ENCODE assay signal across 1 cellular context in the genomic region with DNA sequence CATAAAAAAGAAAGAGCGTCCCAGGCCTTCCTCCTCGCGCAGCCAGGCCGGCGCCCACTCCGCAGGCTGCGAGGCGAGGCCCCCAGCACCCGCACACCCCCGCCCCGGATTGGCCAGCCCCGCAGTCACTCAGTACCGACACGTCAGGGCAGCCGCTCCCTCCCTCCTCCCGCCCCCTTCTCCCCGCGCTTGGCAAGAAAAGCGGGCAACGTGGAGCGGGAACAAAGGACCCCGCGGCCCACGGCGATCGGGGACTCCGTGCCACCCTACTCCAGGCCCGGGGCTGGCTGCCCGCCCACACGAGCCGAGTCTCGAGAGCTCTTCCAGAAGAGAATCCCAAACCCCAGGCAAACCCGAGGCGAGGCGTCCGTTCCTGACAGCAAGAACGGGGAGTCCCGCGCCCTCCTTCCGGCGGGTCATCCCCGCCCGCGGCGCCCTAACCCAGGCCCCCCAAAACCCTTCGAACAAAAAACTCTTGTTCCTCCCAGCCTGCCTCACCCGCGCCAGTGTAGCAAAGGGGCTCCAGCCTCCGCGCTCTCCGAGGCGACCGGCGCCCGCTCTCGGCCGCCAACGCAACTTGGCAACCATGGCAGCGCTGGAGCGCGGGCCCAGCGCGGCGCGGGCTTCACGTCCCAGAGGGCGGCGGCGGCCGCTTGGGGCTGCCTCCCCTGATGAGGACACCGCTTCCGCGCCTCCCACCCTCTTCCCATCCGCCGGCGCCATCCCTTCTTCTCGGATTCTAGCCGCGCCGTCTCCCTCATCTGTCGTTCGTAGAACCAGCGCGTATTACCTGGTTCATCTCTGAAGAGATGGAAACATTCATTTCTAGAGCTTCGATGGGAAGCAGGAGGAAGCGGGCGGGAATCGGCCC.
A peak's percentile ranks its signal among the peaks of the same experiment; 100 is the strongest.
TF ChIP-seq lines count a peak whose summit lies in the region.

No MANE protein-coding gene starts in this region.

TF ChIP-seq in H1, 55 proteins besides CTCF, POLR2A, EP300 and RAD21:
- TF ChIP-seq POLR2AphosphoS5 (IDR thresholded peaks at IDR 0.05; ENCODE audit: low read depth, low read length) (peak; percentile 90; the same call in 1 of the 2 replicates), SIN3A (conservative IDR thresholded peaks at IDR 0.05 in 1 of 2, IDR thresholded peaks at IDR 0.05 in 1 of 2; ENCODE audit: low read depth in 1 of 2, low read length in 2 of 2) (peak in 1 of 2 experiments; percentile 67; a peak in 3 of 4 replicates), KDM5A (IDR thresholded peaks at IDR 0.05; ENCODE audit: low read length) (0 out of 2 replicates have a peak, but pooled peaks have one; percentile 25), KDM4A (IDR thresholded peaks at IDR 0.05; ENCODE audit: low read depth, low read length, severe bottlenecking) (peak; percentile 80), NRF1 (IDR thresholded peaks at IDR 0.05; ENCODE audit: low read depth, low read length) (no peak), HDAC6 (IDR thresholded peaks at IDR 0.05; ENCODE audit: low read depth, low read length) (no peak), SP1 (IDR thresholded peaks at IDR 0.05; ENCODE audit: low read depth, low read length) (peak; percentile 62; the same call in 1 of the 2 replicates), CBX8 (IDR thresholded peaks at IDR 0.05; ENCODE audit: borderline replicate concordance, low read depth, low read length) (no peak), SP4 (IDR thresholded peaks at IDR 0.05; ENCODE audit: low read length) (0 out of 2 replicates have a peak, but pooled peaks have one; percentile 27), TAF1 (IDR thresholded peaks at IDR 0.05; ENCODE audit: low read depth, low read length) (peak; percentile 72), PHF8 (conservative IDR thresholded peaks at IDR 0.05; ENCODE audit: low read depth, low read length) (peak; percentile 34), CREB1 (IDR thresholded peaks at IDR 0.05) (peak; percentile 85), RBBP5 (IDR thresholded peaks at IDR 0.05; ENCODE audit: borderline replicate concordance, low read depth, low read length) (peak; percentile 73; the same call in 1 of the 2 replicates), EZH2 (IDR thresholded peaks at IDR 0.05; ENCODE audit: low read depth, low read length, severe bottlenecking) (no peak), NANOG (IDR thresholded peaks at IDR 0.05; ENCODE audit: insufficient read depth, low read depth, low read length, poor library complexity, severe bottlenecking) (no peak), BCL11A (IDR thresholded peaks at IDR 0.05; ENCODE audit: low read depth in 2 of 2, low read length in 2 of 2) (no peak), POU5F1 (IDR thresholded peaks at IDR 0.05; ENCODE audit: low read depth, low read length) (no peak), TAF7 (optimal IDR thresholded peaks at IDR 0.05; ENCODE audit: borderline replicate concordance, low read depth, low read length) (peak; percentile 40), SP2 (IDR thresholded peaks at IDR 0.05; ENCODE audit: low read length) (peak; percentile 44), ASH2L (IDR thresholded peaks at IDR 0.05; ENCODE audit: low read length) (peak; percentile 84)
- TF ChIP-seq, protein P1, sequence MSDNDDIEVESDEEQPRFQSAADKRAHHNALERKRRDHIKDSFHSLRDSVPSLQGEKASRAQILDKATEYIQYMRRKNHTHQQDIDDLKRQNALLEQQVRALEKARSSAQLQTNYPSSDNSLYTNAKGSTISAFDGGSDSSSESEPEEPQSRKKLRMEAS (IDR thresholded peaks at IDR 0.05): peak; percentile 87
